ENCODE assay signal across 11 cellular contexts in genomic region chr17:28567604-28568003, GRCh38. TPM values are rescaled to one million over a fixed set of nuclear protein-coding genes. Genes with fewer than 3 reads are reported as not detected.
DNase-seq lines count a peak whose midpoint lies in the region; ATAC-seq and TF ChIP-seq lines count a peak whose summit lies in the region.
"Had no signal": no experiment of that assay in that cellular context is flagged by ENCODE, and none has a peak within 500 bp of the region (broad histone marks: within the 10 kb centered on the region; RNA-seq: fewer than 3 reads in every experiment).

No MANE protein-coding gene starts in this region.

- peaks cover 52 to 56% (median 53%) of the 10 kb centered on the region in 3 donors for H3K4me1 Mint-ChIP-seq in T-cell
- H3K4me1 Mint-ChIP-seq in natural killer cell treated with Interleukin-12 subunit alpha and Interleukin-12 subunit beta and Interleukin-15 and Interleukin-18, amount 100 ng/mL, for 72 hours (ENCODE audit: low read depth in 2 of 2): peaks cover 40 to 42% of the 10 kb centered on the region in 2 donors

- peak; percentile 71 for DNase-seq in GM12865 (ENCODE audit: low read depth)
- DNase-seq in T-cell: no peak
- no peak for DNase-seq in natural killer cell treated with Interleukin-12 subunit alpha and Interleukin-12 subunit beta and Interleukin-15 and Interleukin-18, amount 100 ng/mL, for 72 hours (ENCODE audit: low spot score)
- DNase-seq in NCI-H1092 treated with DMSO at 0.1 percent for 48 hours (lab: John Stamatoyannopoulos, UW): no peak
- no peak for DNase-seq in superior temporal gyrus (ENCODE audit: extremely low spot score)
- DNase-seq: activated T-cell treated with anti-CD3 and anti-CD28 coated beads for 4 hours, left colon, posterior cingulate gyrus, SHP77 treated with DMSO at 0.1 percent for 48 hours had no signal

- CTCF ChIA-PET in T-cell (lab: Charles Lee): interaction anchor here in 1 of 2 donors (1.2 kb wide), 1 partner anchor 17 kb away, joined by 3 read pairs; no protein-coding TSS in a partner anchor

- POLR2A ChIA-PET in T-cell (lab: Charles Lee): no interaction called here

- H3K27me3 Mint-ChIP-seq in T-cell: no peaks in the 10 kb centered on the region
- no peaks in the 10 kb centered on the region for H3K27me3 Mint-ChIP-seq in natural killer cell treated with Interleukin-12 subunit alpha and Interleukin-12 subunit beta and Interleukin-15 and Interleukin-18, amount 100 ng/mL, for 72 hours

- H3K4me3 Mint-ChIP-seq in T-cell: no peak overlapping the region
- peak overlapping the region; percentile 9 for H3K4me3 Mint-ChIP-seq in natural killer cell treated with Interleukin-12 subunit alpha and Interleukin-12 subunit beta and Interleukin-15 and Interleukin-18, amount 100 ng/mL, for 72 hours

- ATAC-seq in HG02885 (IDR thresholded peaks at IDR 0.05; ENCODE audit: poor library complexity, unreplicated experiment) (peak; percentile 32), T-cell (replicated peaks in 1 of 4) (no peak), GM21723 (IDR thresholded peaks at IDR 0.05; ENCODE audit: unreplicated experiment) (no peak)
- no peak for ATAC-seq in natural killer cell treated with Interleukin-12 subunit alpha and Interleukin-12 subunit beta and Interleukin-15 and Interleukin-18, amount 100 ng/mL, for 72 hours
- ATAC-seq: left colon had no signal

- peak overlapping the region; percentile 7; the same call in 1 of the 2 replicates for H3K4me3 ChIP-seq in GM12865 (ENCODE audit: low read depth, low read length)

- H3K9me3 Mint-ChIP-seq in T-cell: no peaks in the 10 kb centered on the region
- H3K9me3 Mint-ChIP-seq in natural killer cell treated with Interleukin-12 subunit alpha and Interleukin-12 subunit beta and Interleukin-15 and Interleukin-18, amount 100 ng/mL, for 72 hours: no peaks in the 10 kb centered on the region

- H3K27ac Mint-ChIP-seq in T-cell: peak overlapping the region; percentile 21 to 71
- H3K27ac Mint-ChIP-seq in natural killer cell treated with Interleukin-12 subunit alpha and Interleukin-12 subunit beta and Interleukin-15 and Interleukin-18, amount 100 ng/mL, for 72 hours: peak overlapping the region; percentile 40 to 49

- peaks cover 26% of the 10 kb centered on the region for H3K36me3 Mint-ChIP-seq in T-cell
- no peaks in the 10 kb centered on the region for H3K36me3 Mint-ChIP-seq in natural killer cell treated with Interleukin-12 subunit alpha and Interleukin-12 subunit beta and Interleukin-15 and Interleukin-18, amount 100 ng/mL, for 72 hours

- no peak for TF ChIP-seq CTCF in GM12865 (IDR thresholded peaks at IDR 0.05; ENCODE audit: insufficient read depth, low read depth, low read length, missing control alignments)

RNA-seq across cellular contexts. Expression of gene PIGS, which starts 3.7 kb away (rescaled TPM):
- 10 to 100 TPM; 54.9 to 63.0 (median 60.9) TPM for total RNA-seq in T-cell
- 10 to 100 TPM; 74.9 to 93.2 TPM for total RNA-seq in natural killer cell treated with Interleukin-12 subunit alpha and Interleukin-12 subunit beta and Interleukin-15 and Interleukin-18, amount 100 ng/mL, for 72 hours

RNA-seq across cellular contexts. Expression of gene ALDOC, which starts 9.1 kb away (rescaled TPM):
- 10 to 100 TPM; 27.0 to 31.0 (median 28.4) TPM for total RNA-seq in T-cell
- total RNA-seq in natural killer cell treated with Interleukin-12 subunit alpha and Interleukin-12 subunit beta and Interleukin-15 and Interleukin-18, amount 100 ng/mL, for 72 hours: 100 to 1,000 TPM in 1 of 2 donors, 10 to 100 TPM in 1; 36.8 to 164 TPM

RNA-seq across cellular contexts. Expression of gene UNC119, which starts 15.2 kb away (rescaled TPM):
- total RNA-seq in T-cell: 10 to 100 TPM; 37.7 to 51.7 (median 44.5) TPM
- total RNA-seq in natural killer cell treated with Interleukin-12 subunit alpha and Interleukin-12 subunit beta and Interleukin-15 and Interleukin-18, amount 100 ng/mL, for 72 hours: 100 to 1,000 TPM; 104 to 135 TPM

RNA-seq across cellular contexts. Expression of gene SPAG5, which starts 31.2 kb away (rescaled TPM):
- total RNA-seq in T-cell: 10 to 100 TPM in 3 of 5 donors, 1 to 10 TPM in 2; 7.7 to 26.5 (median 10.3) TPM
- total RNA-seq in natural killer cell treated with Interleukin-12 subunit alpha and Interleukin-12 subunit beta and Interleukin-15 and Interleukin-18, amount 100 ng/mL, for 72 hours: 100 to 1,000 TPM in 1 of 2 donors, 10 to 100 TPM in 1; 80.7 to 198 TPM

RNA-seq across cellular contexts. Expression of gene RSKR, which starts 46.4 kb away (rescaled TPM):
- total RNA-seq in T-cell: 10 to 100 TPM; 14.2 to 26.1 (median 21.9) TPM
- total RNA-seq in natural killer cell treated with Interleukin-12 subunit alpha and Interleukin-12 subunit beta and Interleukin-15 and Interleukin-18, amount 100 ng/mL, for 72 hours: 100 to 1,000 TPM in 1 of 2 donors, 10 to 100 TPM in 1; 34.4 to 108 TPM
